In the genomic region with DNA sequence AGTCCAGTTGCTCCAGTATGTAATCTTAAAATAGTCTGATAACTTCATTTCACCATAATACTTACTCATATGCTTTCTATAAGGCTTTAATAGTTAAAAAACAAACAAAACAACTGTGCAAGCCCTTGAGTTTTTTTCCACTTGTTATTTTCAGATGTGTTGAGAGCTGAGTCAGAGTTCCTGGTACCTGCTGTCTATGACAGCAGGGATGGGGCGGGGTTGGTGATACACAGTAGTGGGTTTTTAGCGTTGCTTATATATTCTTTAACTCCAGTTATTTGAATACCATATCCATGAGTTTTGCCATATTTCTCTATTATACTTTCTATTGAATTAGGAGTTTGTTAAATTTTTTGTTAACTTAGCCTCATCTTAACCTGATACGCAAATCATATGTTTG, we compare ENCODE assay signal across 11 cellular contexts. TPM values are rescaled to one million over a fixed set of nuclear protein-coding genes. Genes with fewer than 3 reads are reported as not detected.
DNase-seq lines count a peak whose midpoint lies in the region; ATAC-seq and TF ChIP-seq lines count a peak whose summit lies in the region.
"Had no signal": no experiment of that assay in that cellular context is flagged by ENCODE, and none has a peak within 500 bp of the region (broad histone marks: within the 10 kb centered on the region; RNA-seq: fewer than 3 reads in every experiment).

No MANE protein-coding gene starts in this region.

- intact Hi-C loops in activated naive CD4-positive, alpha-beta T cell treated with anti-CD3 and anti-CD28 coated beads for 36 hours (cut with micrococcal nuclease), result loop anchor here (2.0 kb wide), 1 partner anchor 1320 kb away; the partner anchor contains the start of gene CHMP1B
- intact Hi-C loops in CD14-positive monocyte (cut with micrococcal nuclease), result no loop called here

- H3K4me1 Mint-ChIP-seq in activated naive CD4-positive, alpha-beta T cell treated with anti-CD3 and anti-CD28 coated beads for 36 hours (ENCODE audit: low read depth), result peaks cover 37% of the 10 kb centered on the region
- H3K4me1 Mint-ChIP-seq in CD14-positive monocyte, result peaks cover 42% of the 10 kb centered on the region

- ATAC-seq in HG03139 (IDR thresholded peaks at IDR 0.05; ENCODE audit: unreplicated experiment), result no peak

- peak overlapping the region; percentile 87 for H3K27ac Mint-ChIP-seq in activated naive CD4-positive, alpha-beta T cell treated with anti-CD3 and anti-CD28 coated beads for 36 hours
- no peak overlapping the region for H3K27ac Mint-ChIP-seq in CD14-positive monocyte

- CTCF ChIA-PET in activated naive CD4-positive, alpha-beta T cell treated with anti-CD3 and anti-CD28 coated beads for 36 hours (lab: Charles Lee), result interaction anchor here (0.9 kb wide), 1 partner anchor 12 kb away, joined by 5 read pairs; no protein-coding TSS in a partner anchor

- no peaks in the 10 kb centered on the region for H3K9me3 Mint-ChIP-seq in activated naive CD4-positive, alpha-beta T cell treated with anti-CD3 and anti-CD28 coated beads for 36 hours
- H3K9me3 Mint-ChIP-seq in CD14-positive monocyte, result no peaks in the 10 kb centered on the region

- no peak for TF ChIP-seq CTCF in CD14-positive monocyte (IDR thresholded peaks at IDR 0.05)

- peaks cover 9% of the 10 kb centered on the region for H3K36me3 Mint-ChIP-seq in activated naive CD4-positive, alpha-beta T cell treated with anti-CD3 and anti-CD28 coated beads for 36 hours (ENCODE audit: low read depth)
- H3K36me3 Mint-ChIP-seq in CD14-positive monocyte, result peaks cover 21 to 27% of the 10 kb centered on the region in 2 donors

- H3K4me3 Mint-ChIP-seq in activated naive CD4-positive, alpha-beta T cell treated with anti-CD3 and anti-CD28 coated beads for 36 hours, result peak overlapping the region; percentile 11
- H3K4me3 Mint-ChIP-seq in CD14-positive monocyte, result no peak overlapping the region

- H3K27me3 Mint-ChIP-seq in activated naive CD4-positive, alpha-beta T cell treated with anti-CD3 and anti-CD28 coated beads for 36 hours (ENCODE audit: low read depth), result no peaks in the 10 kb centered on the region
- no peaks in the 10 kb centered on the region for H3K27me3 Mint-ChIP-seq in CD14-positive monocyte (ENCODE audit: low read depth in 3 of 3)

- peak; percentile 25 for DNase-seq in stimulated activated naive CD4-positive, alpha-beta T cell treated with Interleukin-2 at 50 U/mL for 16 hours (lab: John Stamatoyannopoulos, UW)
- no peak for DNase-seq in stimulated activated naive CD4-positive, alpha-beta T cell (lab: John Stamatoyannopoulos, UW)
- DNase-seq in activated naive CD4-positive, alpha-beta T cell treated with anti-CD3 and anti-CD28 coated beads for 36 hours, result peak; percentile 62
- DNase-seq in lung microvascular endothelial cell (ENCODE audit: low read depth in 2 of 2) (peak; percentile 28 to 71), CD14-positive monocyte (ENCODE audit: low spot score) (no peak), GOT3 (lab: John Stamatoyannopoulos, UW) (no peak), NCI-H187 (lab: John Stamatoyannopoulos, UW) (no peak)
- DNase-seq: AML-193, mesendoderm, NCI-H1436 had no signal

RNA-seq across cellular contexts. Expression of gene NAPG, which starts 5.0 kb away (rescaled TPM):
- 10 to 100 TPM; 20.2 to 21.0 TPM for total RNA-seq in activated naive CD4-positive, alpha-beta T cell treated with anti-CD3 and anti-CD28 coated beads for 36 hours
- 21.6 and 33.3 TPM in 2 replicates for total RNA-seq in lung microvascular endothelial cell
- 10 to 100 TPM; 15.9 to 17.5 TPM for polyA plus RNA-seq in CD14-positive monocyte

Comparison
In these comparisons a context has a peak if more than half of its experiments do, and no peak if none do; other contexts are left out.
1. DNase-seq: peak in stimulated activated naive CD4-positive, alpha-beta T cell treated with Interleukin-2 at 50 U/mL for 16 hours (single experiment), activated naive CD4-positive, alpha-beta T cell treated with anti-CD3 and anti-CD28 coated beads for 36 hours (single experiment) and lung microvascular endothelial cell (2 of 2); none in stimulated activated naive CD4-positive, alpha-beta T cell (0 of 6), CD14-positive monocyte (single experiment), GOT3 (single experiment) and NCI-H187 (0 of 2).